ENCODE assay signal across 1 cellular context in the genomic region with DNA sequence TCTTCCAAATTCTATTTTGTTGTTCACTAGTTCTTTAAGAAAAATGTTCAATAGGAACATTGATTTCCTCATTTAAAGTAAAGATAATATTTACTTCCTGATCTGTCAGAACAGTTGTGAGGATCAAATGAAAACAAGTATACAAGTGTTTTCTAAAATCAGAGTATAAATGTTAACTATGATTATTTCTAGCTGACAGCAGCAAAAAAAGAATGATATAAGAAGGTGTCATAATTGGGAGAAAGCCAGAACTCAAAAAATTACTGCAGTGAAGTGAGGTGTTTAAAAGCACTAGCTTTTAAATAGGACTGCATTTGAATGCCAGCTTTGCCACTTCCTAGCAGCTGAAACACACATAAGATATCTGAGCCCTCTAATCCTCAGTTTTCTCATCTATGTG.
TF ChIP-seq lines count a peak whose summit lies in the region.

No MANE protein-coding gene starts in this region.

TF ChIP-seq in HepG2, 621 proteins besides CTCF, POLR2A, EP300 and RAD21 (continued from another document):
- no peak for TF ChIP-seq PRDM15 (CRISPR knock-in tag; IDR thresholded peaks at IDR 0.05)
- peak; percentile 57 to 78 for TF ChIP-seq MAFK (conservative IDR thresholded peaks at IDR 0.05 in 1 of 2, IDR thresholded peaks at IDR 0.05 in 1 of 2; ENCODE audit: low read length in 2 of 2)
- peak; percentile 53; the same call in 1 of the 2 replicates for TF ChIP-seq MAFF (IDR thresholded peaks at IDR 0.05; ENCODE audit: low read depth, low read length)
- TF ChIP-seq MAF1 (CRISPR knock-in tag; IDR thresholded peaks at IDR 0.05; ENCODE audit: borderline replicate concordance): no peak
